ENCODE assay signal across 29 cellular contexts in the genomic region with DNA sequence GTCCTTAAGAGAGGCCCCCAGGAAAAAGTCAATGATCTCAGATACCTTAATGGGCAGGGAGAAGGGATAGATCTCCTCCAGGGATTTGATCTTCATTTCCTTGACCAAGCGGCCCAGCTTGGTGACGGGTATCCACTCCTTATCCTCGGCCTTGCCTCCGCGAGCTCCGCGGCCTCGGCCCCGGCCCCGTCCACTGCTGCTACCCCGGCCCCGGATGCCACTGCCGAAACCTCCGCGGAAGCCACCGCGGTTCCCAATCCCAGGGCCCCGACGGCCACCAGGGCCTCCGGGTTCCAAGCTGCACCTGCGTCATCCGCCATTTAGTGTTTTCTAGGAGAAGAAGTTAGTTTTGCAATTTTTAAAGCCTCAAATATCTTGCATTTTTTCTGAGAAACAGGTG.
"Had no signal": no experiment of that assay in that cellular context is flagged by ENCODE, and none has a peak within 500 bp of the region (broad histone marks: within the 10 kb centered on the region; RNA-seq: fewer than 3 reads in every experiment).

No MANE protein-coding gene starts in this region.

- H3K36me3 Mint-ChIP-seq: stimulated activated effector memory CD8-positive, alpha-beta T cell treated with anti-CD3 and anti-CD28 coated beads, Interleukin-12 subunit alpha, Interleukin-12 subunit beta, amount 100 ng/mL, for 72 hours; stimulated activated memory B cell treated with anti-CD40 and anti-IgM and Interleukin-4, amounts not matched to agents 10 μg/mL and 1 μg/mL and 100 μg/mL, for 72 hours; stimulated activated naive B cell treated with anti-CD40 and anti-IgM and Interleukin-4, amounts not matched to agents 10 μg/mL and 1 μg/mL and 100 μg/mL, for 72 hours; type B pancreatic cell had no signal

- H3K9me3 Mint-ChIP-seq: stimulated activated naive CD8-positive, alpha-beta T cell treated with anti-CD3 and anti-CD28 coated beads, Interleukin-15, amount 100 ng/mL, for 72 hours; stimulated activated naive CD8-positive, alpha-beta T cell treated with anti-CD3 and anti-CD28 coated beads, Interleukin-15, Interleukin-2, amounts not matched to agents 100 ng/mL and 50 ng/mL, for 24 hours; type B pancreatic cell had no signal

- H3K27me3 Mint-ChIP-seq: stimulated activated memory B cell treated with anti-CD40 and anti-IgM and Interleukin-4, amounts not matched to agents 10 μg/mL and 1 μg/mL and 100 μg/mL, for 72 hours; stimulated activated naive B cell treated with anti-CD40 and anti-IgM and Interleukin-4, amounts not matched to agents 10 μg/mL and 1 μg/mL and 100 μg/mL, for 72 hours; stimulated activated naive CD8-positive, alpha-beta T cell treated with anti-CD3 and anti-CD28 coated beads, Interleukin-15, amount 100 ng/mL, for 72 hours; stimulated activated naive CD8-positive, alpha-beta T cell treated with anti-CD3 and anti-CD28 coated beads, Interleukin-15, Interleukin-2, amounts not matched to agents 100 ng/mL and 50 ng/mL, for 24 hours; type B pancreatic cell had no signal

- H3K27ac Mint-ChIP-seq: stimulated activated effector memory CD8-positive, alpha-beta T cell treated with anti-CD3 and anti-CD28 coated beads, Interleukin-12 subunit alpha, Interleukin-12 subunit beta, amount 100 ng/mL, for 72 hours; stimulated activated memory B cell treated with anti-CD40 and anti-IgM and Interleukin-4, amounts not matched to agents 10 μg/mL and 1 μg/mL and 100 μg/mL, for 72 hours; stimulated activated naive B cell treated with anti-CD40 and anti-IgM and Interleukin-4, amounts not matched to agents 10 μg/mL and 1 μg/mL and 100 μg/mL, for 72 hours; stimulated activated naive CD8-positive, alpha-beta T cell treated with anti-CD3 and anti-CD28 coated beads, Interleukin-15, amount 100 ng/mL, for 72 hours; stimulated activated naive CD8-positive, alpha-beta T cell treated with anti-CD3 and anti-CD28 coated beads, Interleukin-15, Interleukin-2, amounts not matched to agents 100 ng/mL and 50 ng/mL, for 24 hours; type B pancreatic cell had no signal

- H3K27ac ChIP-seq: stomach, suprapubic skin, testis, thoracic aorta, thyroid gland, tibial artery, tibial nerve, transverse colon, upper lobe of left lung, upper lobe of right lung, uterus, vagina had no signal

- H3K9me3 ChIP-seq: suprapubic skin, testis, thoracic aorta, thyroid gland, tibial artery, upper lobe of right lung, uterus, vagina had no signal

- ATAC-seq: stimulated activated effector memory CD8-positive, alpha-beta T cell treated with anti-CD3 and anti-CD28 coated beads, Interleukin-12 subunit alpha, Interleukin-12 subunit beta, amount 100 ng/mL, for 72 hours; stimulated activated memory B cell treated with anti-CD40 and anti-IgM and Interleukin-4, amounts not matched to agents 10 μg/mL and 1 μg/mL and 100 μg/mL, for 72 hours; stimulated activated naive B cell treated with anti-CD40 and anti-IgM and Interleukin-4, amounts not matched to agents 10 μg/mL and 1 μg/mL and 100 μg/mL, for 72 hours; stimulated activated naive CD8-positive, alpha-beta T cell treated with anti-CD3 and anti-CD28 coated beads, Interleukin-15, amount 100 ng/mL, for 72 hours; stimulated activated naive CD8-positive, alpha-beta T cell treated with anti-CD3 and anti-CD28 coated beads, Interleukin-15, Interleukin-2, amounts not matched to agents 100 U/mL and 50 U/mL, for 24 hours; upper lobe of right lung had no signal

- FAIRE-seq: urothelium cell line had no signal

- DNase-seq: stimulated activated CD4-positive, alpha-beta T cell treated with anti-CD3 and anti-CD28 coated beads, Interleukin-2, amount 100 ng/mL, for 48 hours; stimulated activated CD4-positive, alpha-beta T cell treated with anti-CD3 and anti-CD28 coated beads, Interleukin-4, amount 100 ng/mL, for 1 hour; stimulated activated CD4-positive, alpha-beta T cell treated with anti-CD3 and anti-CD28 coated beads, Interleukin-4, amount 100 ng/mL, for 24 hours; stimulated activated CD4-positive, alpha-beta T cell treated with anti-CD3 and anti-CD28 coated beads, Interleukin-4, amount 100 ng/mL, for 4 hours; stimulated activated CD8-positive, alpha-beta memory T cell treated with anti-CD3 and anti-CD28 coated beads, Interleukin-4, amount 100 ng/mL, for 48 hours; stimulated activated naive B cell treated with anti-CD40 and anti-IgM and Interleukin-4, amounts not matched to agents 10 μg/mL and 1 μg/mL and 100 μg/mL, for 72 hours; stimulated activated naive CD4-positive, alpha-beta T cell; stimulated activated naive CD4-positive, alpha-beta T cell treated with Interleukin-2 at 50 U/mL for 16 hours; stimulated activated naive CD8-positive, alpha-beta T cell treated with anti-CD3 and anti-CD28 coated beads, Interleukin-15, amount 100 ng/mL, for 72 hours; stimulated activated naive CD8-positive, alpha-beta T cell treated with anti-CD3 and anti-CD28 coated beads, Interleukin-15, Interleukin-2, amounts not matched to agents 100 U/mL and 50 U/mL, for 24 hours; stomach; substantia nigra; testis; thyroid gland; tibial artery; transverse colon; trophoblast cell; upper lobe of right lung; uterus had no signal

- H3K4me1 Mint-ChIP-seq: stimulated activated effector memory CD8-positive, alpha-beta T cell treated with anti-CD3 and anti-CD28 coated beads, Interleukin-12 subunit alpha, Interleukin-12 subunit beta, amount 100 ng/mL, for 72 hours; stimulated activated memory B cell treated with anti-CD40 and anti-IgM and Interleukin-4, amounts not matched to agents 10 μg/mL and 1 μg/mL and 100 μg/mL, for 72 hours; stimulated activated naive B cell treated with anti-CD40 and anti-IgM and Interleukin-4, amounts not matched to agents 10 μg/mL and 1 μg/mL and 100 μg/mL, for 72 hours; stimulated activated naive CD8-positive, alpha-beta T cell treated with anti-CD3 and anti-CD28 coated beads, Interleukin-15, amount 100 ng/mL, for 72 hours had no signal

- H3K27me3 ChIP-seq: stomach, suprapubic skin, testis, thyroid gland, tibial artery, tibial nerve, transverse colon, upper lobe of left lung, upper lobe of right lung, uterus, vagina had no signal

- H3K4me3 ChIP-seq: stomach, suprapubic skin, thoracic aorta, thyroid gland, tibial artery, tibial nerve, transverse colon, upper lobe of left lung, upper lobe of right lung, uterus, vagina had no signal

- H3K36me3 ChIP-seq: stomach, suprapubic skin, thoracic aorta, thyroid gland, tibial artery, tibial nerve, transverse colon, upper lobe of left lung, upper lobe of right lung, uterus, vagina had no signal

- H3K4me3 Mint-ChIP-seq: stimulated activated effector memory CD8-positive, alpha-beta T cell treated with anti-CD3 and anti-CD28 coated beads, Interleukin-12 subunit alpha, Interleukin-12 subunit beta, amount 100 ng/mL, for 72 hours; stimulated activated memory B cell treated with anti-CD40 and anti-IgM and Interleukin-4, amounts not matched to agents 10 μg/mL and 1 μg/mL and 100 μg/mL, for 72 hours; stimulated activated naive B cell treated with anti-CD40 and anti-IgM and Interleukin-4, amounts not matched to agents 10 μg/mL and 1 μg/mL and 100 μg/mL, for 72 hours; stimulated activated naive CD8-positive, alpha-beta T cell treated with anti-CD3 and anti-CD28 coated beads, Interleukin-15, amount 100 ng/mL, for 72 hours; stimulated activated naive CD8-positive, alpha-beta T cell treated with anti-CD3 and anti-CD28 coated beads, Interleukin-15, Interleukin-2, amounts not matched to agents 100 ng/mL and 50 ng/mL, for 24 hours; type B pancreatic cell had no signal

- H3K4me1 ChIP-seq: stomach, suprapubic skin, testis, thyroid gland, tibial artery, tibial nerve, transverse colon, upper lobe of left lung, upper lobe of right lung, uterus, vagina had no signal
